ENCODE assay signal across 2 cellular contexts in the genomic region with DNA sequence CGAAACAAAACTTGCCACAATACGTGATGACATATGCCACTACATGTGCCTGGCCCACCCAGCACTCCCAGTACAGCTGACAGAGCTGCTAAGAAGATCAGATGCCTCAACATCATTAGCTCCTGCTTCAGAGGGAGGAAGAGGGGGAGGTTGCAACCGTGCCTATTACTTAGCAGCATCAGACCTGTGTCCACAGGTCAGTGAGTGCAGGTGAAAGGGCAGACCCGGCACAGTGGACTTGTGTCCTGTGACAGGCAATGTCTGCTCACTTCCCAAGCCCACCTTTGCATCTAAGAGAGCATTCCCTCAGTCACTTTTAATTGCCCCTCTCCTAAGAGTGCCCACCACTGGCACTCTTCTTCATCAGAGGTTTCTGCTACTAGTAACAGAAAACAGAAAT.
TF ChIP-seq lines count a peak whose summit lies in the region.

No MANE protein-coding gene starts in this region.

TF ChIP-seq in liver, 16 proteins besides CTCF, POLR2A, EP300 and RAD21:
- no peak for TF ChIP-seq TAF1 (conservative IDR thresholded peaks at IDR 0.05)
- TF ChIP-seq RXRA (IDR thresholded peaks at IDR 0.05), result peak in 1 of 2 donors; percentile 27
- TF ChIP-seq HNF4A (conservative IDR thresholded peaks at IDR 0.05), result peak; percentile 55 to 62
- no peak for TF ChIP-seq GABPA (IDR thresholded peaks at IDR 0.05 in 1 of 2, conservative IDR thresholded peaks at IDR 0.05 in 1 of 2)
- no peak for TF ChIP-seq NR2F2 (IDR thresholded peaks at IDR 0.05)
- TF ChIP-seq SP1 (IDR thresholded peaks at IDR 0.05), result peak; percentile 12
- no peak for TF ChIP-seq JUND (IDR thresholded peaks at IDR 0.05)
- TF ChIP-seq YY1 (IDR thresholded peaks at IDR 0.05), result no peak

TF ChIP-seq in HepG2, 621 proteins besides CTCF, POLR2A, EP300 and RAD21:
- TF ChIP-seq ZNF616 (CRISPR knock-in tag; IDR thresholded peaks at IDR 0.05; ENCODE audit: low read depth) (no peak), POLR2G (IDR thresholded peaks at IDR 0.05; ENCODE audit: low read depth, low read length) (no peak), HCFC1 (IDR thresholded peaks at IDR 0.05; ENCODE audit: low read depth, low read length) (no peak)
- TF ChIP-seq, protein P1, sequence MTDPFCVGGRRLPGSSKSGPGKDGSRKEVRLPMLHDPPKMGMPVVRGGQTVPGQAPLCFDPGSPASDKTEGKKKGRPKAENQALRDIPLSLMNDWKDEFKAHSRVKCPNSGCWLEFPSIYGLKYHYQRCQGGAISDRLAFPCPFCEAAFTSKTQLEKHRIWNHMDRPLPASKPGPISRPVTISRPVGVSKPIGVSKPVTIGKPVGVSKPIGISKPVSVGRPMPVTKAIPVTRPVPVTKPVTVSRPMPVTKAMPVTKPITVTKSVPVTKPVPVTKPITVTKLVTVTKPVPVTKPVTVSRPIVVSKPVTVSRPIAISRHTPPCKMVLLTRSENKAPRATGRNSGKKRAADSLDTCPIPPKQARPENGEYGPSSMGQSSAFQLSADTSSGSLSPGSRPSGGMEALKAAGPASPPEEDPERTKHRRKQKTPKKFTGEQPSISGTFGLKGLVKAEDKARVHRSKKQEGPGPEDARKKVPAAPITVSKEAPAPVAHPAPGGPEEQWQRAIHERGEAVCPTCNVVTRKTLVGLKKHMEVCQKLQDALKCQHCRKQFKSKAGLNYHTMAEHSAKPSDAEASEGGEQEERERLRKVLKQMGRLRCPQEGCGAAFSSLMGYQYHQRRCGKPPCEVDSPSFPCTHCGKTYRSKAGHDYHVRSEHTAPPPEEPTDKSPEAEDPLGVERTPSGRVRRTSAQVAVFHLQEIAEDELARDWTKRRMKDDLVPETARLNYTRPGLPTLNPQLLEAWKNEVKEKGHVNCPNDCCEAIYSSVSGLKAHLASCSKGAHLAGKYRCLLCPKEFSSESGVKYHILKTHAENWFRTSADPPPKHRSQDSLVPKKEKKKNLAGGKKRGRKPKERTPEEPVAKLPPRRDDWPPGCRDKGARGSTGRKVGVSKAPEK (CRISPR knock-in tag; IDR thresholded peaks at IDR 0.05; ENCODE audit: borderline replicate concordance), result no peak
TF ChIP-seq in HepG2: peak in this region for 0.
